Comparison of ENCODE assay signal across 29 cellular contexts in genomic region chr11:125465701-125466100, GRCh38. TPM values are rescaled to one million over a fixed set of nuclear protein-coding genes. Genes with fewer than 3 reads are reported as not detected.
"Had no signal": no experiment of that assay in that cellular context is flagged by ENCODE, and none has a peak within 500 bp of the region (broad histone marks: within the 10 kb centered on the region; RNA-seq: fewer than 3 reads in every experiment).

No MANE protein-coding gene starts in this region.

- H3K36me3 ChIP-seq: SJCRH30, WERI-Rb-1 had no signal

- DNase-seq: activated CD4-positive, alpha-beta T cell treated with anti-CD3 and anti-CD28 coated beads for 48 hours; activated CD4-positive, alpha-beta T cell treated with anti-CD3 and anti-CD28 coated beads, Interleukin-2, amount 50 U/mL, for 4 hours; activated CD8-positive, alpha-beta memory T cell treated with anti-CD3 and anti-CD28 coated beads, Interleukin-2, amount 50 U/mL, for 48 hours; activated CD8-positive, alpha-beta T cell treated with anti-CD3 and anti-CD28 coated beads, Interleukin-2, amount 10 ng/mL, durations not matched to agents 7 days and 5 days; activated effector memory CD4-positive, alpha-beta T cell treated with Interleukin-2 at 50 U/mL for 16 hours; activated naive CD4-positive, alpha-beta T cell; activated T-cell treated with anti-CD3 and anti-CD28 coated beads, Interleukin-2, amount 50 U/mL, for 1 hour; body of pancreas; NCI-H1092; NCI-H1417; NCI-H1930; NCI-H2171; NCI-H446 treated with DMSO at 0.1 percent for 48 hours; NCI-H524 treated with DMSO at 0.1 percent for 48 hours; NCI-H774; NK-92 treated with Interleukin-12 subunit alpha and Interleukin-12 subunit beta, amount 100 ng/mL, for 24 hours; OCI-M1; Right ventricle myocardium superior; RPMI8226; SJCRH30; SK-N-SH; T-helper 1 cell; WERI-Rb-1 had no signal

- H3K4me3 Mint-ChIP-seq: activated CD8-positive, alpha-beta T cell treated with anti-CD3 and anti-CD28 coated beads, Interleukin-2, amount 10 ng/mL, durations not matched to agents 7 days and 5 days; activated naive CD4-positive, alpha-beta T cell treated with anti-CD3 and anti-CD28 coated beads, Interleukin-2, amount 50 U/mL, for 24 hours had no signal

- ATAC-seq: activated CD4-positive, CD25-positive, alpha-beta regulatory T cell treated with anti-CD3 and anti-CD28 coated beads, Interleukin-2, amount 50 U/mL, for 24 hours; activated CD8-positive, alpha-beta T cell treated with anti-CD3 and anti-CD28 coated beads, Interleukin-2, amount 10 ng/mL, durations not matched to agents 7 days and 5 days; body of pancreas; Panc1 had no signal

- H3K27ac Mint-ChIP-seq: activated CD8-positive, alpha-beta T cell treated with anti-CD3 and anti-CD28 coated beads, Interleukin-2, amount 10 ng/mL, durations not matched to agents 7 days and 5 days; activated naive CD4-positive, alpha-beta T cell treated with anti-CD3 and anti-CD28 coated beads, Interleukin-2, amount 50 U/mL, for 24 hours had no signal

- H3K4me1 ChIP-seq: body of pancreas, SJCRH30 had no signal

- H3K4me3 ChIP-seq: ascending aorta, body of pancreas, SJCRH30 had no signal

- H3K4me1 Mint-ChIP-seq: activated naive CD4-positive, alpha-beta T cell treated with anti-CD3 and anti-CD28 coated beads, Interleukin-2, amount 50 U/mL, for 24 hours had no signal

- H3K27ac ChIP-seq: ascending aorta, body of pancreas, KMS-11, SJCRH30, WERI-Rb-1 had no signal

- H3K9me3 Mint-ChIP-seq: activated naive CD4-positive, alpha-beta T cell treated with anti-CD3 and anti-CD28 coated beads, Interleukin-2, amount 50 U/mL, for 24 hours had no signal

- H3K9me3 ChIP-seq: ascending aorta, body of pancreas, SJCRH30, SK-N-SH had no signal

- H3K27me3 ChIP-seq: ascending aorta, body of pancreas, SJCRH30 had no signal

- H3K36me3 Mint-ChIP-seq: activated naive CD4-positive, alpha-beta T cell treated with anti-CD3 and anti-CD28 coated beads, Interleukin-2, amount 50 U/mL, for 24 hours had no signal

RNA-seq across cellular contexts. Expression of gene FEZ1, which starts 30.4 kb away (rescaled TPM):
- total RNA-seq: T-helper 2 cell treated with Interferon-gamma antibody and Interleukin-4, amounts not matched to agents 100 ng/mL and 5 ng/mL, for 36 hours had no signal
